ENCODE assay signal across 1 cellular context in genomic region chr22:30866811-30867271, GRCh38.
TF ChIP-seq lines count a peak whose summit lies in the region.

No MANE protein-coding gene starts in this region.

TF ChIP-seq in SK-N-SH, 30 proteins besides CTCF, POLR2A, EP300 and RAD21 (continued from another document):
- TF ChIP-seq REST (IDR thresholded peaks at IDR 0.05; ENCODE audit: low read depth, low read length) = no peak
- TF ChIP-seq FOXM1 (IDR thresholded peaks at IDR 0.05; ENCODE audit: low read depth) = no peak
- no peak for TF ChIP-seq NFIC (IDR thresholded peaks at IDR 0.05; ENCODE audit: borderline replicate concordance)
- no peak for TF ChIP-seq TCF12 (IDR thresholded peaks at IDR 0.05)
- TF ChIP-seq TEAD4 (IDR thresholded peaks at IDR 0.05; ENCODE audit: borderline replicate concordance, insufficient read depth) = no peak
- TF ChIP-seq, protein P1, sequence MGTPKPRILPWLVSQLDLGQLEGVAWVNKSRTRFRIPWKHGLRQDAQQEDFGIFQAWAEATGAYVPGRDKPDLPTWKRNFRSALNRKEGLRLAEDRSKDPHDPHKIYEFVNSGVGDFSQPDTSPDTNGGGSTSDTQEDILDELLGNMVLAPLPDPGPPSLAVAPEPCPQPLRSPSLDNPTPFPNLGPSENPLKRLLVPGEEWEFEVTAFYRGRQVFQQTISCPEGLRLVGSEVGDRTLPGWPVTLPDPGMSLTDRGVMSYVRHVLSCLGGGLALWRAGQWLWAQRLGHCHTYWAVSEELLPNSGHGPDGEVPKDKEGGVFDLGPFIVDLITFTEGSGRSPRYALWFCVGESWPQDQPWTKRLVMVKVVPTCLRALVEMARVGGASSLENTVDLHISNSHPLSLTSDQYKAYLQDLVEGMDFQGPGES (IDR thresholded peaks at IDR 0.05; ENCODE audit: low read depth, low read length) = no peak
- no peak for TF ChIP-seq CHD2 (IDR thresholded peaks at IDR 0.05; ENCODE audit: low read length, partially characterized antibody)
- TF ChIP-seq RCOR1 (IDR thresholded peaks at IDR 0.05; ENCODE audit: low read length) = no peak
- TF ChIP-seq NRF1 (IDR thresholded peaks at IDR 0.05; ENCODE audit: low read depth, low read length) = no peak
- TF ChIP-seq JUND (IDR thresholded peaks at IDR 0.05) = no peak
